Comparison of ENCODE assay signal across 30 cellular contexts in the genomic region with DNA sequence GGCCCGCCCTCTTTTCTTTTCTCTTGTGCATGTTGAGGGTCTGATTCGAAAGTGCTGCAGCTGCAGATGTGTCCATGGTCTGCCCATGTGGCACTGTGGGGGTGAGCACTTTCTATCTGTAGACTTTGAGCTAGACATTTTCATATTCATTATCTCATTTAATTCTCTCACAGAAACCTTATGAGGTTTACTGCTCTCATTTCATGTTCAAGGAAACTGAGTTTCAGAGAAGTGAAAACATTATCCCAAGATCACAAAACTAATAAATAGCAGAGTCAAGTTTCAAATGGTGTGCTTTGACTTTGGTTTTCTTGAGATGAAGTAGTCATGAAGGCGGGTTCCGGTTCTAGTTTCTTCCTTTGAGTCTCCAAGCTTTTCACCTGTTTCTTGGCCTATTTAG.
DNase-seq lines count a peak whose midpoint lies in the region; ATAC-seq and TF ChIP-seq lines count a peak whose summit lies in the region.
"Had no signal": no experiment of that assay in that cellular context is flagged by ENCODE, and none has a peak within 500 bp of the region (broad histone marks: within the 10 kb centered on the region; RNA-seq: fewer than 3 reads in every experiment).

No MANE protein-coding gene starts in this region.

- peak overlapping the region; percentile 79 for H4K91ac ChIP-seq in trophoblast cell (ENCODE audit: low read depth, low read length)

- no peaks in the 10 kb centered on the region for H3K27me3 Mint-ChIP-seq in natural killer cell (ENCODE audit: low read depth in 2 of 2)
- no peaks in the 10 kb centered on the region for H3K27me3 Mint-ChIP-seq in natural killer cell treated with Interleukin-12 subunit alpha and Interleukin-12 subunit beta and Interleukin-15 and Interleukin-18, amount 100 ng/mL, for 72 hours
- H3K27me3 Mint-ChIP-seq: CD8-positive, alpha-beta memory T cell had no signal

- no peak overlapping the region for H4K12ac ChIP-seq in trophoblast cell (ENCODE audit: low read depth, low read length)

- H3K9me3 ChIP-seq in trophoblast cell (ENCODE audit: insufficient read depth, low read depth, low read length), result no peaks in the 10 kb centered on the region
- H3K9me3 ChIP-seq: BE2C, SJSA1 had no signal

- no CpG with 5 or more reads among the region's 4 CpGs for WGBS in trophoblast cell (ENCODE audit: extremely low coverage, insufficient coverage, insufficient read length)

- H3K36me3 Mint-ChIP-seq in natural killer cell, result no peaks in the 10 kb centered on the region
- H3K36me3 Mint-ChIP-seq in natural killer cell treated with Interleukin-12 subunit alpha and Interleukin-12 subunit beta and Interleukin-15 and Interleukin-18, amount 100 ng/mL, for 72 hours, result no peaks in the 10 kb centered on the region
- H3K36me3 Mint-ChIP-seq: CD14-positive monocyte; CD8-positive, alpha-beta memory T cell had no signal

- no peaks in the 10 kb centered on the region for H3K36me3 ChIP-seq in KMS-11 (ENCODE audit: insufficient read depth)
- H3K36me3 ChIP-seq in trophoblast cell (ENCODE audit: control insufficient read depth in 1 of 2, insufficient read depth in 2 of 2, low read length in 2 of 2), result no peaks in the 10 kb centered on the region
- H3K36me3 ChIP-seq: BE2C, SJSA1 had no signal

- ATAC-seq in natural killer cell (no peak), GM19468 (IDR thresholded peaks at IDR 0.05; ENCODE audit: extremely low read depth, unreplicated experiment) (peak; percentile 74), GM21576 (IDR thresholded peaks at IDR 0.05; ENCODE audit: unreplicated experiment) (no peak)
- no peak for ATAC-seq in natural killer cell treated with Interleukin-12 subunit alpha and Interleukin-12 subunit beta and Interleukin-15 and Interleukin-18, amount 100 ng/mL, for 72 hours
- ATAC-seq: HCT116 had no signal

- no peak for TF ChIP-seq CTCF in natural killer cell (IDR thresholded peaks at IDR 0.05)
- no peak for TF ChIP-seq CTCF in KMS-11 (conservative IDR thresholded peaks at IDR 0.05; ENCODE audit: low read depth, low read length)

- no peak overlapping the region for H3K9ac ChIP-seq in KMS-11
- H3K9ac ChIP-seq in trophoblast cell (ENCODE audit: low read length), result no peak overlapping the region

- H3K27ac ChIP-seq in KMS-11 (peak overlapping the region; percentile 38), trophoblast cell (ENCODE audit: low read depth, low read length) (no peak overlapping the region)
- H3K27ac ChIP-seq: HL-60, PC-9, SJSA1 had no signal

- no peak overlapping the region for H4K8ac ChIP-seq in trophoblast cell (ENCODE audit: low read depth, low read length)

- H3K4me1 ChIP-seq in KMS-11 (ENCODE audit: low read depth, poor library complexity, severe bottlenecking) (peaks cover 29% of the 10 kb centered on the region), trophoblast cell (ENCODE audit: control insufficient read depth in 1 of 2, insufficient read depth in 2 of 2, low read length in 2 of 2) (peaks cover 10 to 13% of the 10 kb centered on the region in 2 experiments)
- H3K4me1 ChIP-seq: BE2C had no signal

- DNase-seq in natural killer cell (no peak), trophoblast cell (no peak), NCI-H2029 (lab: John Stamatoyannopoulos, UW) (no peak), anterior cingulate cortex (lab: John Stamatoyannopoulos, UW) (no peak)
- DNase-seq in natural killer cell treated with Interleukin-12 subunit alpha and Interleukin-12 subunit beta and Interleukin-15 and Interleukin-18, amount 100 ng/mL, for 72 hours (ENCODE audit: low spot score), result no peak
- DNase-seq: 8988T; ACHN; BE2C; CD8-positive, alpha-beta memory T cell; DMS 273 treated with DMSO at 0.1 percent for 48 hours; DMS79 treated with DMSO at 0.1 percent for 48 hours; GF-D8; Karpas-422; NCI-H1105; NCI-H1436 treated with DMSO at 0.1 percent for 48 hours; NCI-H187 treated with DMSO at 0.1 percent for 48 hours; NCI-H446; NCI-H524 treated with DMSO at 0.1 percent for 48 hours; NCI-H774; NK-92 treated with Interleukin-12 subunit alpha and Interleukin-12 subunit beta, amount 100 ng/mL, for 24 hours; PC-9; Right ventricle myocardium superior; T-helper 2 cell had no signal

- H4K20me1 ChIP-seq in KMS-11 (ENCODE audit: insufficient read depth), result no peaks in the 10 kb centered on the region

- no peak overlapping the region for H3K4ac ChIP-seq in trophoblast cell (ENCODE audit: low read depth, low read length)

- H3K4me3 ChIP-seq in KMS-11 (IDR thresholded peaks at IDR 0.05; ENCODE audit: insufficient read depth, low read depth, low read length) (no peak overlapping the region), trophoblast cell (ENCODE audit: low read depth, low read length) (no peak overlapping the region)
- H3K4me3 ChIP-seq: PC-9, SJSA1 had no signal

- H2AK5ac ChIP-seq in trophoblast cell (ENCODE audit: low read length), result no peak overlapping the region

- H3K4me2 ChIP-seq in KMS-11 (peak overlapping the region; percentile 48), trophoblast cell (ENCODE audit: low read length) (no peak overlapping the region)
- H3K4me2 ChIP-seq: PC-9 had no signal

- peak overlapping the region; percentile 33 for H2BK5ac ChIP-seq in trophoblast cell (ENCODE audit: low read depth, low read length, poor library complexity)

- H3K23ac ChIP-seq in trophoblast cell (ENCODE audit: low read length), result no peak overlapping the region

- H3K4me3 Mint-ChIP-seq in natural killer cell, result no peak overlapping the region
- H3K4me3 Mint-ChIP-seq in natural killer cell treated with Interleukin-12 subunit alpha and Interleukin-12 subunit beta and Interleukin-15 and Interleukin-18, amount 100 ng/mL, for 72 hours, result no peak overlapping the region
- H3K4me3 Mint-ChIP-seq: CD14-positive monocyte; CD8-positive, alpha-beta memory T cell had no signal

- H3K9me3 Mint-ChIP-seq in natural killer cell, result no peaks in the 10 kb centered on the region
- H3K9me3 Mint-ChIP-seq in natural killer cell treated with Interleukin-12 subunit alpha and Interleukin-12 subunit beta and Interleukin-15 and Interleukin-18, amount 100 ng/mL, for 72 hours, result no peaks in the 10 kb centered on the region

- no peak overlapping the region for H3K18ac ChIP-seq in trophoblast cell (ENCODE audit: low read length)

- no peaks in the 10 kb centered on the region for H3K27me3 ChIP-seq in KMS-11 (ENCODE audit: insufficient read depth, low read depth)
- no peaks in the 10 kb centered on the region for H3K27me3 ChIP-seq in trophoblast cell (ENCODE audit: insufficient read depth, low read length)
- H3K27me3 ChIP-seq: BE2C, SJSA1 had no signal

- peak overlapping the region; percentile 75 for H2BK120ac ChIP-seq in trophoblast cell (ENCODE audit: insufficient read depth, low read length, poor library complexity)

- H3K79me1 ChIP-seq in trophoblast cell (ENCODE audit: low read length), result peaks cover 31% of the 10 kb centered on the region

- no peak overlapping the region for H3K14ac ChIP-seq in trophoblast cell (ENCODE audit: low read length)

- peak overlapping the region; percentile 2; the same call in 1 of the 2 replicates for H2AFZ ChIP-seq in KMS-11 (ENCODE audit: low read depth)
- no peak overlapping the region for H2AFZ ChIP-seq in trophoblast cell (ENCODE audit: insufficient read depth, low read length, poor library complexity)
- H2AFZ ChIP-seq: PC-9 had no signal

- peak overlapping the region; percentile 3 to 44 for H3K27ac Mint-ChIP-seq in natural killer cell
- H3K27ac Mint-ChIP-seq in natural killer cell treated with Interleukin-12 subunit alpha and Interleukin-12 subunit beta and Interleukin-15 and Interleukin-18, amount 100 ng/mL, for 72 hours, result no peak overlapping the region
- H3K27ac Mint-ChIP-seq: CD8-positive, alpha-beta memory T cell had no signal

- H3K79me2 ChIP-seq in KMS-11 (ENCODE audit: insufficient read depth, low read depth) (no peaks in the 10 kb centered on the region), trophoblast cell (ENCODE audit: control insufficient read depth, insufficient read depth, low read length, poor library complexity) (peaks cover 6% of the 10 kb centered on the region)

- peaks cover 20% of the 10 kb centered on the region in 2 donors for H3K4me1 Mint-ChIP-seq in natural killer cell
- peaks cover 0 to 11% of the 10 kb centered on the region in 2 donors for H3K4me1 Mint-ChIP-seq in natural killer cell treated with Interleukin-12 subunit alpha and Interleukin-12 subunit beta and Interleukin-15 and Interleukin-18, amount 100 ng/mL, for 72 hours (ENCODE audit: low read depth in 2 of 2)
- H3K4me1 Mint-ChIP-seq: CD14-positive monocyte; CD8-positive, alpha-beta memory T cell had no signal

- intact Hi-C loops in natural killer cell (cut with micrococcal nuclease), result no loop called here

- H2BK12ac ChIP-seq in trophoblast cell (ENCODE audit: low read length), result peak overlapping the region; percentile 78

Comparison
In these comparisons a context has a peak if more than half of its experiments do, and no peak if none do; other contexts are left out.
1. H3K27ac Mint-ChIP-seq: peak in natural killer cell (2 of 2); none in natural killer cell treated with Interleukin-12 subunit alpha and Interleukin-12 subunit beta and Interleukin-15 and Interleukin-18, amount 100 ng/mL, for 72 hours (0 of 2).